In genomic region chr13:41601718-41602445, GRCh38 we compare ENCODE assay signal across 32 cellular contexts.
DNase-seq lines count a peak whose midpoint lies in the region; ATAC-seq, FAIRE-seq and TF ChIP-seq lines count a peak whose summit lies in the region.
"Had no signal": no experiment of that assay in that cellular context is flagged by ENCODE, and none has a peak within 500 bp of the region (broad histone marks: within the 10 kb centered on the region; RNA-seq: fewer than 3 reads in every experiment).

No MANE protein-coding gene starts in this region.

- H3K4me3 ChIP-seq in fibroblast of the aortic adventitia (ENCODE audit: low read depth, low read length) = no peak overlapping the region
- no peak overlapping the region for H3K4me3 ChIP-seq in suprapubic skin
- no peak overlapping the region for H3K4me3 ChIP-seq in uterus
- H3K4me3 ChIP-seq: breast epithelium, colonic mucosa, gastrocnemius medialis, lung, mucosa of descending colon, testis had no signal

- H3K9me3 ChIP-seq in T-helper 17 cell (ENCODE audit: control insufficient read depth, low read length, poor library complexity, severe bottlenecking) (no peaks in the 10 kb centered on the region), suprapubic skin (no peaks in the 10 kb centered on the region), uterus (no peaks in the 10 kb centered on the region)
- H3K9me3 ChIP-seq: BE2C, breast epithelium, colonic mucosa, gastrocnemius medialis, mucosa of descending colon, testis had no signal

- intact Hi-C loops in uterus (cut with DNase I; ENCODE audit: low total_unique reads) = no loop called here

- peaks cover 16% of the 10 kb centered on the region for H3K36me3 Mint-ChIP-seq in T-helper 17 cell (ENCODE audit: low read depth)

- no peak overlapping the region for H3K27ac Mint-ChIP-seq in stimulated activated naive CD8-positive, alpha-beta T cell treated with anti-CD3 and anti-CD28 coated beads, Interleukin-15, amount 100 ng/mL, for 72 hours
- H3K27ac Mint-ChIP-seq in T-helper 17 cell = peak overlapping the region; percentile 43
- H3K27ac Mint-ChIP-seq: stimulated activated memory B cell treated with anti-CD40 and anti-IgM and Interleukin-4, amounts not matched to agents 10 μg/mL and 1 μg/mL and 100 μg/mL, for 72 hours had no signal

- TF ChIP-seq POLR2A in GM12891 (IDR thresholded peaks at IDR 0.05; ENCODE audit: low read depth, low read length) (no peak), suprapubic skin (IDR thresholded peaks at IDR 0.05) (no peak), uterus (IDR thresholded peaks at IDR 0.05) (no peak)

- no peak overlapping the region for H3K4me3 Mint-ChIP-seq in stimulated activated naive CD8-positive, alpha-beta T cell treated with anti-CD3 and anti-CD28 coated beads, Interleukin-15, amount 100 ng/mL, for 72 hours
- H3K4me3 Mint-ChIP-seq in T-helper 17 cell = no peak overlapping the region
- H3K4me3 Mint-ChIP-seq: CD8-positive, alpha-beta T cell; natural killer cell treated with Interleukin-12 subunit alpha and Interleukin-12 subunit beta and Interleukin-15 and Interleukin-18, amount 100 ng/mL, for 72 hours; stimulated activated memory B cell treated with anti-CD40 and anti-IgM and Interleukin-4, amounts not matched to agents 10 μg/mL and 1 μg/mL and 100 μg/mL, for 72 hours had no signal

- 65% methylated on average over 7 of the region's 7 CpGs for WGBS in suprapubic skin

- H3K4me1 ChIP-seq in suprapubic skin (no peaks in the 10 kb centered on the region), uterus (no peaks in the 10 kb centered on the region)
- H3K4me1 ChIP-seq: BE2C, breast epithelium, colonic mucosa, testis had no signal

- DNase-seq in stimulated activated naive CD8-positive, alpha-beta T cell treated with anti-CD3 and anti-CD28 coated beads, Interleukin-15, Interleukin-2, amounts not matched to agents 100 U/mL and 50 U/mL, for 24 hours = no peak
- no peak for DNase-seq in stimulated activated naive CD8-positive, alpha-beta T cell treated with anti-CD3 and anti-CD28 coated beads, Interleukin-15, amount 100 ng/mL, for 72 hours
- DNase-seq in T-helper 17 cell (no peak), fibroblast of the aortic adventitia (ENCODE audit: low read depth) (peak; percentile 58), GM12891 (ENCODE audit: insufficient read length, low spot score) (no peak), suprapubic skin (ENCODE audit: low spot score in 2 of 2) (no peak), uterus (no peak)
- DNase-seq in stimulated activated CD4-positive, alpha-beta T cell treated with anti-CD3 and anti-CD28 coated beads, Interleukin-4, amount 100 ng/mL, for 4 hours = no peak
- DNase-seq: activated CD4-positive, alpha-beta T cell treated with anti-CD3 and anti-CD28 coated beads for 48 hours; activated CD8-positive, alpha-beta memory T cell treated with anti-CD3 and anti-CD28 coated beads for 24 hours; activated T-cell treated with anti-CD3 and anti-CD28 coated beads for 4 hours; BE2C; CD8-positive, alpha-beta T cell; colonic mucosa; effector CD8-positive, alpha-beta T cell; gastrocnemius medialis; H7; Kasumi-1; mucosa of descending colon; NCI-H146; NCI-H446 treated with DMSO at 0.1 percent for 48 hours; NCI-H82; SW 1271; T-helper 9 cell; testis; WERI-Rb-1 had no signal

- FAIRE-seq in GM12891 (lab: Jason Lieb, UNC) = no peak
- FAIRE-seq: GM12892, RCC 7860 had no signal

- H3K27me3 Mint-ChIP-seq in stimulated activated naive CD8-positive, alpha-beta T cell treated with anti-CD3 and anti-CD28 coated beads, Interleukin-15, amount 100 ng/mL, for 72 hours = no peaks in the 10 kb centered on the region
- H3K27me3 Mint-ChIP-seq in T-helper 17 cell = no peaks in the 10 kb centered on the region
- H3K27me3 Mint-ChIP-seq: natural killer cell treated with Interleukin-12 subunit alpha and Interleukin-12 subunit beta and Interleukin-15 and Interleukin-18, amount 100 ng/mL, for 72 hours; stimulated activated memory B cell treated with anti-CD40 and anti-IgM and Interleukin-4, amounts not matched to agents 10 μg/mL and 1 μg/mL and 100 μg/mL, for 72 hours had no signal

- TF ChIP-seq CTCF in fibroblast of the aortic adventitia (IDR thresholded peaks at IDR 0.05; ENCODE audit: insufficient read depth, low read length) (no peak), suprapubic skin (IDR thresholded peaks at IDR 0.05) (no peak), uterus (IDR thresholded peaks at IDR 0.05) (no peak)

- no peak for TF ChIP-seq EP300 in suprapubic skin (IDR thresholded peaks at IDR 0.05)

- ATAC-seq in stimulated activated naive CD8-positive, alpha-beta T cell treated with anti-CD3 and anti-CD28 coated beads, Interleukin-15, Interleukin-2, amounts not matched to agents 100 U/mL and 50 U/mL, for 24 hours = peak; percentile 23
- ATAC-seq in stimulated activated naive CD8-positive, alpha-beta T cell treated with anti-CD3 and anti-CD28 coated beads, Interleukin-15, amount 100 ng/mL, for 72 hours = no peak
- no peak for ATAC-seq in T-helper 17 cell
- ATAC-seq: CD8-positive, alpha-beta T cell; gastrocnemius medialis; mucosa of descending colon; natural killer cell treated with Interleukin-12 subunit alpha and Interleukin-12 subunit beta and Interleukin-15 and Interleukin-18, amount 100 ng/mL, for 72 hours; stimulated activated memory B cell treated with anti-CD40 and anti-IgM and Interleukin-4, amounts not matched to agents 10 μg/mL and 1 μg/mL and 100 μg/mL, for 72 hours had no signal

- H3K4me1 Mint-ChIP-seq in stimulated activated naive CD8-positive, alpha-beta T cell treated with anti-CD3 and anti-CD28 coated beads, Interleukin-15, amount 100 ng/mL, for 72 hours = no peaks in the 10 kb centered on the region
- peaks cover 11% of the 10 kb centered on the region for H3K4me1 Mint-ChIP-seq in T-helper 17 cell
- H3K4me1 Mint-ChIP-seq: stimulated activated memory B cell treated with anti-CD40 and anti-IgM and Interleukin-4, amounts not matched to agents 10 μg/mL and 1 μg/mL and 100 μg/mL, for 72 hours had no signal

- H3K27me3 ChIP-seq in suprapubic skin (no peaks in the 10 kb centered on the region), uterus (no peaks in the 10 kb centered on the region)
- H3K27me3 ChIP-seq: BE2C, breast epithelium, colonic mucosa, gastrocnemius medialis, testis had no signal

- H3K27ac ChIP-seq in suprapubic skin = no peak overlapping the region
- H3K27ac ChIP-seq in uterus = no peak overlapping the region
- H3K27ac ChIP-seq: breast epithelium, colonic mucosa, gastrocnemius medialis, testis, WERI-Rb-1 had no signal

- H3K9me3 Mint-ChIP-seq in stimulated activated naive CD8-positive, alpha-beta T cell treated with anti-CD3 and anti-CD28 coated beads, Interleukin-15, amount 100 ng/mL, for 72 hours = no peaks in the 10 kb centered on the region
- H3K9me3 Mint-ChIP-seq: CD8-positive, alpha-beta T cell; natural killer cell treated with Interleukin-12 subunit alpha and Interleukin-12 subunit beta and Interleukin-15 and Interleukin-18, amount 100 ng/mL, for 72 hours had no signal

- H3K36me3 ChIP-seq in suprapubic skin (no peaks in the 10 kb centered on the region), uterus (no peaks in the 10 kb centered on the region)
- H3K36me3 ChIP-seq: breast epithelium, colonic mucosa, WERI-Rb-1 had no signal

TF ChIP-seq in GM12891, 5 proteins besides CTCF, POLR2A, EP300 and RAD21:
- no peak for TF ChIP-seq TAF1 (IDR thresholded peaks at IDR 0.05; ENCODE audit: low read depth, low read length)
- TF ChIP-seq PAX5 (IDR thresholded peaks at IDR 0.05; ENCODE audit: insufficient read depth, low read length, severe bottlenecking) = no peak
- no peak for TF ChIP-seq POU2F2 (IDR thresholded peaks at IDR 0.05; ENCODE audit: low read depth, low read length)
- TF ChIP-seq SPI1 (IDR thresholded peaks at IDR 0.05; ENCODE audit: low read depth, low read length) = no peak
- TF ChIP-seq POLR2AphosphoS5 (IDR thresholded peaks at IDR 0.05; ENCODE audit: low read depth, low read length) = no peak
